14 cellular contexts compared by ENCODE assay signal in the genomic region with DNA sequence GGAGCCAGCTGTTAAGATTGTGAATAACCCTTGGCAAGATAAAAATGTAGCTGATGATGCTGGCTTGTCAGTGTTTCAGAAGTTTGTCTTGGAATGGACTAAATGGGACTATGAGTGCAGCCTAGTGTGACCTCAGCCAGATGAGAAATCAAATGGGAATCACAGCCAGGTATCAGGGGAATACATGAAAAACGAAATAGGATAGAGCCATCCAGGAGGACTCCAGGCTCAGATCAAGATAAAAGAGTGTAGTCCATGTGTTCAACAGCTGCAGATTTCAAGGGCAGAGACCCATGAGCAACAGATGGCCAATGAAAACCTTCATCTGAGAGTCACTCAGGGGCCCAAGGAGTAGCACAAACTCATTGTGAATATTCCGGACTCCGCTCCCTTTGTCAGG.
DNase-seq lines count a peak whose midpoint lies in the region; ATAC-seq and TF ChIP-seq lines count a peak whose summit lies in the region.
"Had no signal": no experiment of that assay in that cellular context is flagged by ENCODE, and none has a peak within 500 bp of the region (broad histone marks: within the 10 kb centered on the region; RNA-seq: fewer than 3 reads in every experiment).

No MANE protein-coding gene starts in this region.

- H3K36me3 ChIP-seq in MG63 (no peaks in the 10 kb centered on the region), SU-DHL-6 (ENCODE audit: low read length) (peaks cover 3% of the 10 kb centered on the region; the same call in 1 of the 2 replicates)

- no peak overlapping the region for H3K27ac ChIP-seq in SU-DHL-6 (ENCODE audit: low read depth, low read length)
- H3K27ac ChIP-seq: C4-2B had no signal

- ATAC-seq in left ventricle myocardium superior (peak; percentile 95), HG03354 (IDR thresholded peaks at IDR 0.05; ENCODE audit: poor library complexity, severe bottlenecking, unreplicated experiment) (no peak)

- no peak overlapping the region for H3K4me3 ChIP-seq in MG63
- no peak overlapping the region for H3K4me3 ChIP-seq in SU-DHL-6 (ENCODE audit: insufficient read depth, low read length, poor library complexity, severe bottlenecking)

- TF ChIP-seq CTCF in SU-DHL-6 (IDR thresholded peaks at IDR 0.05; ENCODE audit: insufficient read depth, low read length, poor library complexity, severe bottlenecking): no peak

- H3K9me2 ChIP-seq in SU-DHL-6 (replicated peaks; ENCODE audit: insufficient read depth, low read length): no peaks in the 10 kb centered on the region
- H3K9me2 ChIP-seq: SK-N-SH had no signal

- no peaks in the 10 kb centered on the region for H3K9me3 ChIP-seq in MG63
- no peaks in the 10 kb centered on the region for H3K9me3 ChIP-seq in SU-DHL-6 (ENCODE audit: insufficient read depth, low read length)
- H3K9me3 ChIP-seq: SK-N-SH had no signal

- no peaks in the 10 kb centered on the region for H3F3A ChIP-seq in SU-DHL-6 (ENCODE audit: insufficient read depth)

- H3K9ac ChIP-seq in SU-DHL-6 (ENCODE audit: low read length): no peak overlapping the region
- H3K9ac ChIP-seq: SK-N-SH had no signal

- peak overlapping the region; percentile 13 for H2AFZ ChIP-seq in SU-DHL-6 (ENCODE audit: low read depth, low read length, severe bottlenecking)

- intact Hi-C loops in left ventricle myocardium superior (cut with micrococcal nuclease): no loop called here

- H3K79me2 ChIP-seq in SU-DHL-6 (ENCODE audit: insufficient read depth, low read length): no peaks in the 10 kb centered on the region

- peak; percentile 87 for DNase-seq in DMS 273 (lab: John Stamatoyannopoulos, UW; ENCODE audit: unreplicated experiment)
- peak; percentile 11 for DNase-seq in MG63
- no peak for DNase-seq in left ventricle myocardium superior
- no peak for DNase-seq in stimulated activated CD4-positive, alpha-beta T cell treated with anti-CD3 and anti-CD28 coated beads, Interleukin-2, amount 100 ng/mL, for 48 hours
- DNase-seq in middle frontal gyrus (ENCODE audit: extremely low spot score, low spot score): no peak
- DNase-seq: DMS153, GOT3, NCI-H1092, NCI-H226, NCI-H526 treated with DMSO at 0.1 percent for 48 hours, SK-N-SH had no signal

- no peaks in the 10 kb centered on the region for H4K20me1 ChIP-seq in SU-DHL-6 (ENCODE audit: low read depth, low read length)

- H3K27me3 ChIP-seq in MG63 (no peaks in the 10 kb centered on the region), SU-DHL-6 (ENCODE audit: low read length) (no peaks in the 10 kb centered on the region)

- no peak overlapping the region for H3K4me2 ChIP-seq in SU-DHL-6 (ENCODE audit: low read depth, low read length, poor library complexity, severe bottlenecking)
- H3K4me2 ChIP-seq: SK-N-SH had no signal

Comparison
In these comparisons a context has a peak if more than half of its experiments do, and no peak if none do; other contexts are left out.
1. DNase-seq: peak in DMS 273 (single experiment) and MG63 (single experiment); none in left ventricle myocardium superior (single experiment), stimulated activated CD4-positive, alpha-beta T cell treated with anti-CD3 and anti-CD28 coated beads, Interleukin-2, amount 100 ng/mL, for 48 hours (0 of 2) and middle frontal gyrus (single experiment).